1 cellular context compared by ENCODE assay signal in the genomic region with DNA sequence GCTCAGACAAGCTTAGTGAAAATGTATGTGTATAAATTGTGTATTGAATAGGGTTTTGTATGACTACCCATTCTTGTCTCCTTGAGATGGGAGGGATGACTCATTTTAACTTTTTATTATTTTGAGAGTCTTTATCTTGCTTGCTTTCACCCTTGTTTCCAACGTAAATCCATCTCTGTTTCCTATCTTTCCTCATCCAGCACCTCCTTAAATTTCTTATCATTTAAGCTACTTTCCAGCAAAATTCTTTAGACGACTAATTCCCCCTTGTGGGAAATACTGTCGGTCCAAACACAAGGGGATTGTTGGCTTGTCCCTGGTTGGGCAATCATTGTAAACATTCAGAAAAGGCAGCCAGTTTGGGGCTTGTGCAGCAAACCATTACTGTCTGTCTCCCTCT.
TF ChIP-seq lines count a peak whose summit lies in the region.

No MANE protein-coding gene starts in this region.

TF ChIP-seq in IMR-90, 13 proteins besides CTCF, POLR2A, EP300 and RAD21:
- TF ChIP-seq MAZ (IDR thresholded peaks at IDR 0.05; ENCODE audit: borderline replicate concordance, low read depth, low read length) (no peak), RFX5 (IDR thresholded peaks at IDR 0.05; ENCODE audit: low read depth, low read length) (no peak), MAFK (IDR thresholded peaks at IDR 0.05; ENCODE audit: low read depth, low read length) (no peak), FOS (IDR thresholded peaks at IDR 0.05; ENCODE audit: low read depth, low read length) (peak; percentile 38; the same call in 1 of the 2 replicates), SMC3 (IDR thresholded peaks at IDR 0.05; ENCODE audit: low read depth, low read length) (no peak), MXI1 (IDR thresholded peaks at IDR 0.05; ENCODE audit: borderline replicate concordance, low read depth, low read length) (no peak), RCOR1 (IDR thresholded peaks at IDR 0.05; ENCODE audit: insufficient replicate concordance, low read length) (no peak), CEBPB (IDR thresholded peaks at IDR 0.05; ENCODE audit: low read depth, low read length) (peak; percentile 76), BHLHE40 (IDR thresholded peaks at IDR 0.05; ENCODE audit: low read depth, low read length) (no peak), NFE2L2 (IDR thresholded peaks at IDR 0.05; ENCODE audit: low read depth, low read length) (no peak), ELK1 (IDR thresholded peaks at IDR 0.05; ENCODE audit: borderline replicate concordance, low read depth, low read length) (no peak), CHD1 (IDR thresholded peaks at IDR 0.05; ENCODE audit: low read depth, low read length) (no peak), USF2 (IDR thresholded peaks at IDR 0.05; ENCODE audit: low read depth, low read length) (no peak)
TF ChIP-seq in IMR-90: peak in this region for 2.
